In genomic region chr1:243490147-243490546, GRCh38 we compare ENCODE assay signal across 16 cellular contexts.
"Had no signal": no experiment of that assay in that cellular context is flagged by ENCODE, and none has a peak within 500 bp of the region (broad histone marks: within the 10 kb centered on the region; RNA-seq: fewer than 3 reads in every experiment).

No MANE protein-coding gene starts in this region.

- H3K36me3 Mint-ChIP-seq: activated CD4-positive, alpha-beta memory T cell treated with anti-CD3 and anti-CD28 coated beads for 36 hours; natural killer cell had no signal

- H3K27me3 ChIP-seq: ascending aorta, cardiac muscle cell, colonic mucosa, gastrocnemius medialis, right atrium auricular region, spleen had no signal

- H3K4me3 ChIP-seq: ascending aorta, cardiac muscle cell, colonic mucosa, gastrocnemius medialis, mucosa of descending colon, right atrium auricular region, spleen had no signal

- ATAC-seq: gastrocnemius medialis, left cardiac atrium, mucosa of descending colon, natural killer cell had no signal

- H3K9me3 Mint-ChIP-seq: activated CD4-positive, alpha-beta memory T cell treated with anti-CD3 and anti-CD28 coated beads for 36 hours; natural killer cell had no signal

- H3K4me1 ChIP-seq: ascending aorta, colonic mucosa had no signal

- DNase-seq: activated CD4-positive, alpha-beta memory T cell treated with anti-CD3 and anti-CD28 coated beads for 36 hours; activated CD4-positive, CD25-positive, alpha-beta regulatory T cell treated with anti-CD3 and anti-CD28 coated beads, Interleukin-2, amount 50 U/mL, for 72 hours; colonic mucosa; effector CD4-positive, alpha-beta T cell; gastrocnemius medialis; left cardiac atrium; mammary epithelial cell; mucosa of descending colon; natural killer cell; nucleus accumbens; spleen; stimulated activated CD4-positive, alpha-beta T cell treated with anti-CD3 and anti-CD28 coated beads, Interleukin-1b, Interleukin-23, amount 100 ng/mL, for 48 hours; stimulated activated naive CD4-positive, alpha-beta T cell had no signal

- H3K9me3 ChIP-seq: ascending aorta, colonic mucosa, gastrocnemius medialis, mucosa of descending colon, right atrium auricular region, spleen had no signal

- H3K27ac ChIP-seq: ascending aorta, cardiac muscle cell, colonic mucosa, gastrocnemius medialis, spleen had no signal

- H3K27ac Mint-ChIP-seq: activated CD4-positive, alpha-beta memory T cell treated with anti-CD3 and anti-CD28 coated beads for 36 hours; natural killer cell had no signal

- H3K4me3 Mint-ChIP-seq: activated CD4-positive, alpha-beta memory T cell treated with anti-CD3 and anti-CD28 coated beads for 36 hours; natural killer cell had no signal

- H3K36me3 ChIP-seq: cardiac muscle cell, colonic mucosa, right atrium auricular region had no signal

- H3K27me3 Mint-ChIP-seq: activated CD4-positive, alpha-beta memory T cell treated with anti-CD3 and anti-CD28 coated beads for 36 hours had no signal
